In the genomic region with DNA sequence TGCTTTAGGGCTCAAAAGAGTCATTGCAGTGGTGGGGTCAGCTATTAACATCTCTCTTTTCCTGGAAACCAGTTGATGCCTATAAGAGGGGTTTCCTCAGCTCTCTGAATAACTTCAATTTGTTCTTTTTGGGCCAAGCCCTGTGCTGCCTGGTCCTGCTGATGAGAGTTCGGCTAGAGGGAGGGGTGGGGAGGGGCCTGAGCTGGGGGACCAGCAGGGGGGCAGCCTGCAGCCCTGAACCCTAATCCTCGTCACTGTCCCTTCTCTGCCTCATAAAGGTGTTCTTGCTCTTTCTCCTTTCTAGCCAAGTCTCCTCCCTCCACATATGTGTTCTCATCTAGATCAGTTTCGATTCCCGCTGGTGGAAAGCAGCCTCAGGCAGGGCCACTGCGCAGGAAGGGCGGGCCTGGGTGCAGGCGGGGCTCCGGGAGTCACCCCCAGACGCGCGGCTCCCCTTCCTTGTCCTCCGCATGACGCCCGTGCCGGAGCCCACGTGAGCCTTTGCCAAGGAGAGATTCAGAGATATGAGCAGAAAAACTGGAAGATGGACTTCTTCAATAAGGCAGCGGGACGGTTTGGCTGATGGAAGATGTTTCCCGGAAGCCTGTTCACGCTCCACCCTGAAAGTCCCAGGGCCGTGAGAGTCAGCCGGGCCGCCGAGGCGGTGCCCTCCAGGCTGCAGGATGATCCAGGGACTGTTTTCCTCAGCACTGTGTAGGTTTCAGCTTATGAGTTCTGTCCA, we compare ENCODE assay signal across 8 cellular contexts. TPM values are rescaled to one million over a fixed set of nuclear protein-coding genes. Genes with fewer than 3 reads are reported as not detected.
A peak's percentile ranks its signal among the peaks of the same experiment; 100 is the strongest.
DNase-seq lines count a peak whose midpoint lies in the region; ATAC-seq and TF ChIP-seq lines count a peak whose summit lies in the region.

No MANE protein-coding gene starts in this region.

- TF ChIP-seq CTCF in HEK293 (tag by site-specific recombination; IDR thresholded peaks at IDR 0.05) (no peak), NB4 (IDR thresholded peaks at IDR 0.05; ENCODE audit: low read depth, low read length) (no peak), heart right ventricle (IDR thresholded peaks at IDR 0.05) (no peak), upper lobe of left lung (IDR thresholded peaks at IDR 0.05) (no peak)

- H3K36me3 ChIP-seq in HEK293 (ENCODE audit: control insufficient read depth in 2 of 2, insufficient read depth in 1 of 2, low read length in 2 of 2) = no peaks in the 10 kb centered on the region
- H3K36me3 ChIP-seq in adipocyte (ENCODE audit: control insufficient read depth, insufficient read depth, low read length, severe bottlenecking) = no peaks in the 10 kb centered on the region
- peaks cover 0 to 4% (median 0%) of the 10 kb centered on the region in 9 donors for H3K36me3 ChIP-seq in heart right ventricle
- no peaks in the 10 kb centered on the region for H3K36me3 ChIP-seq in upper lobe of left lung

- H3K9me3 ChIP-seq in HEK293 (ENCODE audit: control insufficient read depth, insufficient read depth, low read depth, low read length) = no peaks in the 10 kb centered on the region
- no peaks in the 10 kb centered on the region for H3K9me3 ChIP-seq in adipocyte (ENCODE audit: control insufficient read depth, low read length)
- no peaks in the 10 kb centered on the region for H3K9me3 ChIP-seq in heart right ventricle
- no peaks in the 10 kb centered on the region for H3K9me3 ChIP-seq in upper lobe of left lung

- WGBS in heart right ventricle, 2 donors = 0% methylated on average over 25 of the region's 25 CpGs
- 1 to 2% methylated on average over 25 of the region's 25 CpGs for WGBS in upper lobe of left lung, 2 donors

- POLR2A ChIA-PET in HEK293 (lab: Yijun Ruan, JAX) = interaction anchor here (0.5 to 1.3 kb wide), 3 partner anchors 16 to 201 kb away, joined by 3 to 4 read pairs (median 4); no protein-coding TSS in a partner anchor

- intact Hi-C loops in heart right ventricle (cut with DNase I) = no loop called here
- intact Hi-C loops in posterior cingulate gyrus (cut with DNase I) = no loop called here

- H3K27me3 ChIP-seq in adipocyte (replicated peaks; ENCODE audit: control insufficient read depth, insufficient read depth, low read length) (no peaks in the 10 kb centered on the region), heart right ventricle (no peaks in the 10 kb centered on the region), upper lobe of left lung (no peaks in the 10 kb centered on the region)

- H3K9ac ChIP-seq in adipocyte (ENCODE audit: low read length) = peak overlapping the region; percentile 86

- peak; percentile 29 for TF ChIP-seq POLR2A in NB4 (IDR thresholded peaks at IDR 0.05; ENCODE audit: extremely low read depth, insufficient read length)
- peak in 3 of 4 donors; percentile 39 to 72 (median 55) for TF ChIP-seq POLR2A in upper lobe of left lung (IDR thresholded peaks at IDR 0.05)

- H3K4me1 ChIP-seq in HEK293 (ENCODE audit: control insufficient read depth, insufficient read depth, low read length) = peaks cover 12% of the 10 kb centered on the region
- H3K4me1 ChIP-seq in adipocyte (ENCODE audit: control insufficient read depth, insufficient read depth, low read length) = peaks cover 19% of the 10 kb centered on the region
- H3K4me1 ChIP-seq in heart right ventricle = peaks cover 0 to 23% (median 14%) of the 10 kb centered on the region in 9 donors
- peaks cover 8 to 23% (median 14%) of the 10 kb centered on the region in 4 donors for H3K4me1 ChIP-seq in upper lobe of left lung

- DNase-seq in GM04503 (ENCODE audit: low read depth) = peak; percentile 41
- peak; percentile 87 for DNase-seq in NB4 (ENCODE audit: low read depth)
- peak; percentile 68 for DNase-seq in T follicular helper cell (ENCODE audit: low read depth)
- peak; percentile 90 for DNase-seq in adipocyte (ENCODE audit: low read depth)
- DNase-seq in heart right ventricle = peak; percentile 85 to 87
- DNase-seq in posterior cingulate gyrus = peak; percentile 71 to 97 (median 80)
- DNase-seq in upper lobe of left lung = peak; percentile 92 to 94

- H3K4me3 ChIP-seq in HEK293 (ENCODE audit: low read depth, low read length) (peak overlapping the region; percentile 68), NB4 (ENCODE audit: low read depth, low read length) (peak overlapping the region; percentile 84), adipocyte (ENCODE audit: low read length) (peak overlapping the region; percentile 87), heart right ventricle (peak overlapping the region; percentile 42 to 70 (median 62)), upper lobe of left lung (peak overlapping the region; percentile 29 to 62 (median 58))

- H3K27ac ChIP-seq in HEK293 (ENCODE audit: extremely low read depth, low read depth, low read length) = peak overlapping the region; percentile 54
- H3K27ac ChIP-seq in heart right ventricle = peak overlapping the region; percentile 77 to 93 (median 90)
- peak overlapping the region; percentile 78 to 91 (median 88) for H3K27ac ChIP-seq in upper lobe of left lung

- TF ChIP-seq EP300 in upper lobe of left lung (IDR thresholded peaks at IDR 0.05) = no peak

- CTCF ChIA-PET in HEK293 (lab: Yijun Ruan, JAX) = interaction anchor here (0.6 to 5.0 kb wide), 7 partner anchors 8 to 212 kb away, joined by 3 to 68 read pairs (median 4); a partner anchor contains a TSS

- ATAC-seq in heart right ventricle (peak; percentile 96 to 99 (median 97)), upper lobe of left lung (ENCODE audit: low FRiP score in 2 of 2) (peak; percentile 97 to 99)

TF ChIP-seq in HEK293, 187 proteins besides CTCF, POLR2A, EP300 and RAD21 (continues in another document):
- no peak for TF ChIP-seq ZNF311 (tag by site-specific recombination; IDR thresholded peaks at IDR 0.05; ENCODE audit: borderline replicate concordance)
- TF ChIP-seq, protein P1, sequence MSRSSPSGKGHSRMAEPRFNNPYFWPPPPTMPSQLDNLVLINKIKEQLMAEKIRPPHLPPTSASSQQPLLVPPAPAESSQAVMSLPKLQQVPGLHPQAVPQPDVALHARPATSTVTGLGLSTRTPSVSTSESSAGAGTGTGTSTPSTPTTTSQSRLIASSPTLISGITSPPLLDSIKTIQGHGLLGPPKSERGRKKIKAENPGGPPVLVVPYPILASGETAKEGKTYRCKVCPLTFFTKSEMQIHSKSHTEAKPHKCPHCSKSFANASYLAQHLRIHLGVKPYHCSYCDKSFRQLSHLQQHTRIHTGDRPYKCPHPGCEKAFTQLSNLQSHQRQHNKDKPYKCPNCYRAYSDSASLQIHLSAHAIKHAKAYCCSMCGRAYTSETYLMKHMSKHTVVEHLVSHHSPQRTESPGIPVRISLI (tag by site-specific recombination; IDR thresholded peaks at IDR 0.05) = no peak
- peak; percentile 83 for TF ChIP-seq ZBTB8A (tag by site-specific recombination; IDR thresholded peaks at IDR 0.05)
- TF ChIP-seq ZNF843 (tag by site-specific recombination; IDR thresholded peaks at IDR 0.05) = no peak
- TF ChIP-seq ZNF501 (tag by site-specific recombination; IDR thresholded peaks at IDR 0.05) = peak; percentile 83; the same call in 1 of the 2 replicates
- no peak for TF ChIP-seq ZNF514 (tag by site-specific recombination; IDR thresholded peaks at IDR 0.05)
- no peak for TF ChIP-seq BCL11B (tag by site-specific recombination; IDR thresholded peaks at IDR 0.05; ENCODE audit: low read depth)
- no peak for TF ChIP-seq ZNF621 (tag by site-specific recombination; IDR thresholded peaks at IDR 0.05)
- peak; percentile 86; the same call in 1 of the 2 replicates for TF ChIP-seq IKZF3 (tag by site-specific recombination; IDR thresholded peaks at IDR 0.05)
- TF ChIP-seq, protein P2, sequence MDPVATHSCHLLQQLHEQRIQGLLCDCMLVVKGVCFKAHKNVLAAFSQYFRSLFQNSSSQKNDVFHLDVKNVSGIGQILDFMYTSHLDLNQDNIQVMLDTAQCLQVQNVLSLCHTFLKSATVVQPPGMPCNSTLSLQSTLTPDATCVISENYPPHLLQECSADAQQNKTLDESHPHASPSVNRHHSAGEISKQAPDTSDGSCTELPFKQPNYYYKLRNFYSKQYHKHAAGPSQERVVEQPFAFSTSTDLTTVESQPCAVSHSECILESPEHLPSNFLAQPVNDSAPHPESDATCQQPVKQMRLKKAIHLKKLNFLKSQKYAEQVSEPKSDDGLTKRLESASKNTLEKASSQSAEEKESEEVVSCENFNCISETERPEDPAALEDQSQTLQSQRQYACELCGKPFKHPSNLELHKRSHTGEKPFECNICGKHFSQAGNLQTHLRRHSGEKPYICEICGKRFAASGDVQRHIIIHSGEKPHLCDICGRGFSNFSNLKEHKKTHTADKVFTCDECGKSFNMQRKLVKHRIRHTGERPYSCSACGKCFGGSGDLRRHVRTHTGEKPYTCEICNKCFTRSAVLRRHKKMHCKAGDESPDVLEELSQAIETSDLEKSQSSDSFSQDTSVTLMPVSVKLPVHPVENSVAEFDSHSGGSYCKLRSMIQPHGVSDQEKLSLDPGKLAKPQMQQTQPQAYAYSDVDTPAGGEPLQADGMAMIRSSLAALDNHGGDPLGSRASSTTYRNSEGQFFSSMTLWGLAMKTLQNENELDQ (tag by site-specific recombination; IDR thresholded peaks at IDR 0.05; ENCODE audit: low read depth) = no peak
- no peak for TF ChIP-seq ZNF274 (IDR thresholded peaks at IDR 0.05; ENCODE audit: low read length)
- no peak for TF ChIP-seq ZNF274 (tag by site-specific recombination; IDR thresholded peaks at IDR 0.05; ENCODE audit: borderline replicate concordance)
- no peak for TF ChIP-seq ZNF658 (tag by site-specific recombination; IDR thresholded peaks at IDR 0.05)
- peak; percentile 45; the same call in 1 of the 2 replicates for TF ChIP-seq KLF1 (tag by site-specific recombination; IDR thresholded peaks at IDR 0.05)
- TF ChIP-seq HOXD13 (CRISPR knock-in tag; IDR thresholded peaks at IDR 0.05; ENCODE audit: borderline replicate concordance) = no peak
- TF ChIP-seq KLF9 (tag by site-specific recombination; IDR thresholded peaks at IDR 0.05; ENCODE audit: low read depth) = 0 out of 2 replicates have a peak, but pooled peaks have one; percentile 20
- no peak for TF ChIP-seq ZNF174 (tag by site-specific recombination; IDR thresholded peaks at IDR 0.05)
- no peak for TF ChIP-seq ZNF610 (tag by site-specific recombination; IDR thresholded peaks at IDR 0.05; ENCODE audit: borderline replicate concordance)
- TF ChIP-seq ZNF302 (tag by site-specific recombination; IDR thresholded peaks at IDR 0.05; ENCODE audit: low read depth) = no peak
- peak; percentile 65; the same call in 1 of the 2 replicates for TF ChIP-seq ZNF600 (tag by site-specific recombination; IDR thresholded peaks at IDR 0.05)
- peak; percentile 48; the same call in 1 of the 2 replicates for TF ChIP-seq ZFP69B (tag by site-specific recombination; IDR thresholded peaks at IDR 0.05)
- peak; percentile 46 for TF ChIP-seq ZNF629 (tag by site-specific recombination; IDR thresholded peaks at IDR 0.05)
- no peak for TF ChIP-seq ZNF530 (tag by site-specific recombination; IDR thresholded peaks at IDR 0.05; ENCODE audit: low read depth)
- peak; percentile 65 for TF ChIP-seq SP2 (tag by site-specific recombination; IDR thresholded peaks at IDR 0.05)

RNA-seq across cellular contexts. Expression of a gene that starts 15.0 kb away (rescaled TPM):
- total RNA-seq in heart right ventricle = 10 to 100 TPM; 45.2 to 72.2 (median 48.5) TPM
- 10 to 100 TPM; 32.5 to 76.6 TPM for polyA plus RNA-seq in heart right ventricle
- 100 to 1,000 TPM in 1 of 6 donors, 10 to 100 TPM in 5; 37.2 to 110 (median 52.2) TPM for total RNA-seq in upper lobe of left lung

Comparison
In these comparisons a context has a peak if more than half of its experiments do, and no peak if none do; other contexts are left out.
1. Peak in every context shown above with its lines: DNase-seq, ATAC-seq, H3K4me3 ChIP-seq and H3K27ac ChIP-seq.
2. DNase-seq: peak in every context shown above with its lines; median percentile 93 in upper lobe of left lung; 90 in adipocyte; 87 in NB4; 86 in heart right ventricle; 80 in posterior cingulate gyrus; 68 in T follicular helper cell; 41 in GM04503.